In the genomic region with DNA sequence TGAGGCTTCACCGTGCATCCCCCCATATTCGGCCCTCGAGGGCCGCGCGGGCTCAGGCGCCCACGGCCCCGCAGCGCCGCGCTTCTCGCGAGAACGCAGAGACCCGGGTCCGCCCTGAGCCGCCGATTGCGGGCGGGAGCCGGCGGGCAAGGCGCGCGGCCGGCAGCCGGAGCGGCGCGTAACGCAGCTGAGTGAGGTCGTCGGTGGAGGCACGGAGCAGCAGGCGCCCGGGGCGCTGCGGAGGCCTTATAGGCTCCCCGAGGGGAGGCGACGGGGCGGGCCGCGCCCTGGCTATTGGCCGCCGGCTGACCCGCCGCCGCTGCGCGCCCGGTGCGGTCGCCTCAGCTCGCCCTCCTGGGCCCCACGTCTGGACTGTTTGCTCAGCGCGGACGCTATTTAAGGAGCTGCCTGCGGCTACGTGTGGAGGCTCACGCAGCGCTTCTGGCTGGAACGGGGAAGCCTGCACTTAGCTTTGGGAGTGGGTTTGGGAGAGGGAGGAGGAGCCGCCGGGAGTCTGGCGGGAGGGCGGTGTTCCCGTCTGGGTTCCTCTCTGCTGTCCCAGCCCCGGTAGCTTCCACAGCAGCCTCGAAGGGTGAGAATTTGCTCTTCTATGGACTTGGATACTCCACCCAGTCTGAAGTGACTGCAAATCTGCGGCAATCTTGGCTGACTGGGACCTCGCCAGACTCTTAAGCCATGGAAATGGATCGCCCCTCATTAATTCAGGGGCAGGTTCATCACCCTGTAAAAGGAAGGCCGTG, we compare ENCODE assay signal across 8 cellular contexts. TPM values are rescaled to one million over a fixed set of nuclear protein-coding genes. Genes with fewer than 3 reads are reported as not detected.
A peak's percentile ranks its signal among the peaks of the same experiment; 100 is the strongest.
DNase-seq lines count a peak whose midpoint lies in the region; ATAC-seq and TF ChIP-seq lines count a peak whose summit lies in the region.

TSS of gene PLOD2 (minus strand) at position 221 of the 761 bp plus-strand sequence. CDS start at position 26, 195 bp downstream.

- H2AFZ ChIP-seq in PC-9, result peak within 1 kb of the TSS; percentile 98

- peaks cover 0 to 15% (median 0%) of the 10 kb centered on the region in 4 donors for H3K4me1 Mint-ChIP-seq in CD4-positive, CD25-positive, alpha-beta regulatory T cell
- H3K4me1 Mint-ChIP-seq in progenitor cell of endocrine pancreas (ENCODE audit: low read depth), result peaks cover 40% of the 10 kb centered on the region

- peak; percentile 98 to 99 (median 98) for TF ChIP-seq POLR2A in body of pancreas (IDR thresholded peaks at IDR 0.05)

- H3K4me3 ChIP-seq in CD4-positive, CD25-positive, alpha-beta regulatory T cell (ENCODE audit: low read depth, low read length), result no peak within 1 kb of the TSS
- H3K4me3 ChIP-seq in PC-9 (peak within 1 kb of the TSS; percentile 79), body of pancreas (peak within 1 kb of the TSS; percentile 63 to 68)

- POLR2A ChIA-PET in PC-9 (lab: Charles Lee; ENCODE audit: unreplicated experiment), result interaction anchor here (0.5 to 0.7 kb wide), 3 partner anchors 198 to 1253 kb away, joined by 4 to 6 read pairs (median 6); no protein-coding TSS in a partner anchor

- peak in 1 of 3 donors; percentile 4 for DNase-seq in CD4-positive, CD25-positive, alpha-beta regulatory T cell
- peak; percentile 70 to 81 for DNase-seq in PC-9
- DNase-seq in body of pancreas, result peak; percentile 85 to 89 (median 88)
- DNase-seq in hepatic stellate cell (ENCODE audit: low spot score), result peak; percentile 78
- DNase-seq in progenitor cell of endocrine pancreas (ENCODE audit: low spot score, unreplicated experiment), result peak; percentile 73
- DNase-seq in NOMO-1 treated with dmso at 0.1 percent for 144 hours (lab: John Stamatoyannopoulos, UW; ENCODE audit: unreplicated experiment), result no peak

- peaks cover 0 to 8% (median 0%) of the 10 kb centered on the region in 7 donors for H3K9me3 Mint-ChIP-seq in CD4-positive, CD25-positive, alpha-beta regulatory T cell
- peaks cover 4% of the 10 kb centered on the region for H3K9me3 Mint-ChIP-seq in progenitor cell of endocrine pancreas (ENCODE audit: low read depth)

- H3K79me2 ChIP-seq in PC-9 (ENCODE audit: low read depth), result peaks cover 11% of the 10 kb centered on the region

- no peaks in the 10 kb centered on the region for H3K9me2 ChIP-seq in PC-9 (ENCODE audit: insufficient read depth)

- H4K20me1 ChIP-seq in PC-9 (ENCODE audit: insufficient read depth), result no peaks in the 10 kb centered on the region

- no peak within 1 kb of the TSS for H3K27ac ChIP-seq in CD4-positive, CD25-positive, alpha-beta regulatory T cell (ENCODE audit: insufficient read depth, low read length, poor library complexity, severe bottlenecking)
- H3K27ac ChIP-seq in PC-9 (peak within 1 kb of the TSS; percentile 48), body of pancreas (peak within 1 kb of the TSS; percentile 91 to 99 (median 98))

- WGBS in body of pancreas, 2 donors, result 0% methylated on average over 5 to 76 of the region's 76 CpGs

- H3K36me3 Mint-ChIP-seq in CD4-positive, CD25-positive, alpha-beta regulatory T cell, result no peaks in the 10 kb centered on the region
- peaks cover 2% of the 10 kb centered on the region for H3K36me3 Mint-ChIP-seq in progenitor cell of endocrine pancreas (ENCODE audit: insufficient read depth)

- intact Hi-C loops in PC-9 (cut with micrococcal nuclease; ENCODE audit: unreplicated experiment), result loop anchor here (2.0 kb wide), 1 partner anchor 90 kb away; no protein-coding TSS in a partner anchor
- intact Hi-C loops in body of pancreas (cut with DNase I), result no loop called here

- peak within 1 kb of the TSS; percentile 80 for H3K4me2 ChIP-seq in PC-9

- no peaks in the 10 kb centered on the region for H3K9me3 ChIP-seq in CD4-positive, CD25-positive, alpha-beta regulatory T cell (ENCODE audit: control insufficient read depth in 2 of 2, low read length in 2 of 2)
- H3K9me3 ChIP-seq in PC-9 (ENCODE audit: insufficient read depth, low read depth) (no peaks in the 10 kb centered on the region), body of pancreas (no peaks in the 10 kb centered on the region)

- H3K27ac Mint-ChIP-seq in CD4-positive, CD25-positive, alpha-beta regulatory T cell, result no peak within 1 kb of the TSS
- H3K27ac Mint-ChIP-seq in progenitor cell of endocrine pancreas, result peak within 1 kb of the TSS; percentile 98

- BruUV-seq in PC-9 (replicated peaks; lab: Mats Ljungman, UMichigan), result no TSS peak

- peaks cover 9% of the 10 kb centered on the region for H3K4me1 ChIP-seq in CD4-positive, CD25-positive, alpha-beta regulatory T cell (ENCODE audit: control insufficient read depth, insufficient read depth, low read length, poor library complexity, severe bottlenecking)
- H3K4me1 ChIP-seq in PC-9 (replicated peaks; ENCODE audit: insufficient read depth) (peaks cover 27% of the 10 kb centered on the region), body of pancreas (peaks cover 55% of the 10 kb centered on the region)

- peaks cover 6% of the 10 kb centered on the region for H3F3A ChIP-seq in PC-9 (ENCODE audit: insufficient read depth, low read depth)

- H3K36me3 ChIP-seq in CD4-positive, CD25-positive, alpha-beta regulatory T cell (ENCODE audit: control insufficient read depth, insufficient read depth, low read length), result no peaks in the 10 kb centered on the region
- no peaks in the 10 kb centered on the region for H3K36me3 ChIP-seq in PC-9 (ENCODE audit: low read depth)
- no peaks in the 10 kb centered on the region for H3K36me3 ChIP-seq in body of pancreas (replicated peaks in 1 of 2; ENCODE audit: insufficient read depth in 1 of 2, low read depth in 2 of 2)

- H3K4me3 Mint-ChIP-seq in CD4-positive, CD25-positive, alpha-beta regulatory T cell, result peak within 1 kb of the TSS in 3 of 4 donors; percentile 12 to 60 (median 44)
- peak within 1 kb of the TSS; percentile 92 for H3K4me3 Mint-ChIP-seq in progenitor cell of endocrine pancreas (ENCODE audit: low read depth)

- H3K27me3 Mint-ChIP-seq in CD4-positive, CD25-positive, alpha-beta regulatory T cell, result peaks cover 40% of the 10 kb centered on the region
- peaks cover 24% of the 10 kb centered on the region for H3K27me3 Mint-ChIP-seq in progenitor cell of endocrine pancreas

- CTCF ChIA-PET in PC-9 (lab: Charles Lee), result interaction anchor here (0.7 to 1.7 kb wide), 3 partner anchors 26 to 562 kb away, joined by 3 to 5 read pairs (median 4); no protein-coding TSS in a partner anchor

- peaks cover 15% of the 10 kb centered on the region for H3K27me3 ChIP-seq in CD4-positive, CD25-positive, alpha-beta regulatory T cell (ENCODE audit: control insufficient read depth, insufficient read depth, low read length)
- no peaks in the 10 kb centered on the region for H3K27me3 ChIP-seq in PC-9 (ENCODE audit: insufficient read depth, low read depth)
- no peaks in the 10 kb centered on the region for H3K27me3 ChIP-seq in body of pancreas

- peak in 1 of 2 donors; percentile 18 for ATAC-seq in CD4-positive, CD25-positive, alpha-beta regulatory T cell (ENCODE audit: low read depth in 2 of 2)
- ATAC-seq in GM18907 (IDR thresholded peaks at IDR 0.05; ENCODE audit: unreplicated experiment) (peak; percentile 77), HG03196 (IDR thresholded peaks at IDR 0.05; ENCODE audit: unreplicated experiment) (peak; percentile 67), body of pancreas (peak; percentile 84)

- TF ChIP-seq CTCF in PC-9 (conservative IDR thresholded peaks at IDR 0.05) (no peak), body of pancreas (IDR thresholded peaks at IDR 0.05) (peak in 1 of 7 experiments; percentile 21), progenitor cell of endocrine pancreas (IDR thresholded peaks at IDR 0.05; ENCODE audit: unreplicated experiment) (no peak)

RNA-seq across cellular contexts. Expression of gene PLOD2, which starts in this region (rescaled TPM):
- total RNA-seq in CD4-positive, CD25-positive, alpha-beta regulatory T cell, result 0.52 TPM
- not detected for polyA plus RNA-seq in CD4-positive, CD25-positive, alpha-beta regulatory T cell
- total RNA-seq in PC-9 (2021) (27.4 and 30.3 TPM in 2 replicates), body of pancreas (10 to 100 TPM; 16.8 to 24.4 TPM), progenitor cell of endocrine pancreas (49.2 and 54.9 TPM in 2 replicates)

Comparison
In these comparisons a context has a peak if more than half of its experiments do, and no peak if none do; other contexts are left out.
1. RNA of gene PLOD2 (total RNA-seq): 49.2 to 54.9 TPM in progenitor cell of endocrine pancreas, 27.4 to 30.3 TPM in PC-9 and 16.8 to 24.4 TPM in body of pancreas; 0.52 TPM in CD4-positive, CD25-positive, alpha-beta regulatory T cell (single experiment); every median in the first group is over 10 times any median in the second.